In the genomic region with DNA sequence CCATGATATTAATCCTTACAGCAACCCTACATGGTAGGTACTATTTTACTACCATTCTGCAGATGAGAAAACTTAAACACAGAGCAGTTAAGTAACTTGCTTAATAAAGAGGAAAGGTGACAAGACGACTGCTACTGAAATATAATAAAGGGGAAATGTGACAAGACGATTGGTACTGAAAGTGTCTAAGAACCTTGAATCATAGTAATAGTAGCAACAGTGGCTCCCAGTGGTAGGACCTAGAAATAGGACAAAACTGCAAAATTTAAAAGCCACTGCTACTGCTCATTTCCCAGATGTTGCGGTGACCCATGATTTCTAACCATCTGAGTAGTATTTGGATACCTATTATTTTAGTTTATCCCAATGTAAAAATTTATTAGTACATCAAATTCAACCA, we compare ENCODE assay signal across 1 cellular context.
TF ChIP-seq lines count a peak whose summit lies in the region.

No MANE protein-coding gene starts in this region.

TF ChIP-seq in GM12878, 131 proteins besides CTCF, POLR2A, EP300 and RAD21 (continued from another document):
- TF ChIP-seq MEF2A (IDR thresholded peaks at IDR 0.05; ENCODE audit: insufficient read depth, low read depth, low read length) (no peak), RFX5 (IDR thresholded peaks at IDR 0.05; ENCODE audit: low read depth, low read length) (no peak), ESRRA (IDR thresholded peaks at IDR 0.05; ENCODE audit: low read length) (no peak), LARP7 (IDR thresholded peaks at IDR 0.05) (no peak), CBX5 (IDR thresholded peaks at IDR 0.05; ENCODE audit: low read depth) (no peak), SIN3A (IDR thresholded peaks at IDR 0.05; ENCODE audit: low read depth, low read length) (no peak), CREM (IDR thresholded peaks at IDR 0.05; ENCODE audit: low read depth) (no peak), TCF7 (IDR thresholded peaks at IDR 0.05; ENCODE audit: borderline replicate concordance) (no peak)
- TF ChIP-seq, protein P1, sequence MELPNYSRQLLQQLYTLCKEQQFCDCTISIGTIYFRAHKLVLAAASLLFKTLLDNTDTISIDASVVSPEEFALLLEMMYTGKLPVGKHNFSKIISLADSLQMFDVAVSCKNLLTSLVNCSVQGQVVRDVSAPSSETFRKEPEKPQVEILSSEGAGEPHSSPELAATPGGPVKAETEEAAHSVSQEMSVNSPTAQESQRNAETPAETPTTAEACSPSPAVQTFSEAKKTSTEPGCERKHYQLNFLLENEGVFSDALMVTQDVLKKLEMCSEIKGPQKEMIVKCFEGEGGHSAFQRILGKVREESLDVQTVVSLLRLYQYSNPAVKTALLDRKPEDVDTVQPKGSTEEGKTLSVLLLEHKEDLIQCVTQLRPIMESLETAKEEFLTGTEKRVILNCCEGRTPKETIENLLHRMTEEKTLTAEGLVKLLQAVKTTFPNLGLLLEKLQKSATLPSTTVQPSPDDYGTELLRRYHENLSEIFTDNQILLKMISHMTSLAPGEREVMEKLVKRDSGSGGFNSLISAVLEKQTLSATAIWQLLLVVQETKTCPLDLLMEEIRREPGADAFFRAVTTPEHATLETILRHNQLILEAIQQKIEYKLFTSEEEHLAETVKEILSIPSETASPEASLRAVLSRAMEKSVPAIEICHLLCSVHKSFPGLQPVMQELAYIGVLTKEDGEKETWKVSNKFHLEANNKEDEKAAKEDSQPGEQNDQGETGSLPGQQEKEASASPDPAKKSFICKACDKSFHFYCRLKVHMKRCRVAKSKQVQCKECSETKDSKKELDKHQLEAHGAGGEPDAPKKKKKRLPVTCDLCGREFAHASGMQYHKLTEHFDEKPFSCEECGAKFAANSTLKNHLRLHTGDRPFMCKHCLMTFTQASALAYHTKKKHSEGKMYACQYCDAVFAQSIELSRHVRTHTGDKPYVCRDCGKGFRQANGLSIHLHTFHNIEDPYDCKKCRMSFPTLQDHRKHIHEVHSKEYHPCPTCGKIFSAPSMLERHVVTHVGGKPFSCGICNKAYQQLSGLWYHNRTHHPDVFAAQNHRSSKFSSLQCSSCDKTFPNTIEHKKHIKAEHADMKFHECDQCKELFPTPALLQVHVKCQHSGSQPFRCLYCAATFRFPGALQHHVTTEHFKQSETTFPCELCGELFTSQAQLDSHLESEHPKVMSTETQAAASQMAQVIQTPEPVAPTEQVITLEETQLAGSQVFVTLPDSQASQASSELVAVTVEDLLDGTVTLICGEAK (IDR thresholded peaks at IDR 0.05; ENCODE audit: borderline replicate concordance), result no peak
- TF ChIP-seq, protein P2, sequence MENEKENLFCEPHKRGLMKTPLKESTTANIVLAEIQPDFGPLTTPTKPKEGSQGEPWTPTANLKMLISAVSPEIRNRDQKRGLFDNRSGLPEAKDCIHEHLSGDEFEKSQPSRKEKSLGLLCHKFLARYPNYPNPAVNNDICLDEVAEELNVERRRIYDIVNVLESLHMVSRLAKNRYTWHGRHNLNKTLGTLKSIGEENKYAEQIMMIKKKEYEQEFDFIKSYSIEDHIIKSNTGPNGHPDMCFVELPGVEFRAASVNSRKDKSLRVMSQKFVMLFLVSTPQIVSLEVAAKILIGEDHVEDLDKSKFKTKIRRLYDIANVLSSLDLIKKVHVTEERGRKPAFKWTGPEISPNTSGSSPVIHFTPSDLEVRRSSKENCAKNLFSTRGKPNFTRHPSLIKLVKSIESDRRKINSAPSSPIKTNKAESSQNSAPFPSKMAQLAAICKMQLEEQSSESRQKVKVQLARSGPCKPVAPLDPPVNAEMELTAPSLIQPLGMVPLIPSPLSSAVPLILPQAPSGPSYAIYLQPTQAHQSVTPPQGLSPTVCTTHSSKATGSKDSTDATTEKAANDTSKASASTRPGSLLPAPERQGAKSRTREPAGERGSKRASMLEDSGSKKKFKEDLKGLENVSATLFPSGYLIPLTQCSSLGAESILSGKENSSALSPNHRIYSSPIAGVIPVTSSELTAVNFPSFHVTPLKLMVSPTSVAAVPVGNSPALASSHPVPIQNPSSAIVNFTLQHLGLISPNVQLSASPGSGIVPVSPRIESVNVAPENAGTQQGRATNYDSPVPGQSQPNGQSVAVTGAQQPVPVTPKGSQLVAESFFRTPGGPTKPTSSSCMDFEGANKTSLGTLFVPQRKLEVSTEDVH (IDR thresholded peaks at IDR 0.05; ENCODE audit: low read depth, partially characterized antibody), result no peak
